ENCODE assay signal across 4 cellular contexts in genomic region chr1:2553076-2553475, GRCh38. TPM values are rescaled to one million over a fixed set of nuclear protein-coding genes. Genes with fewer than 3 reads are reported as not detected.
"Had no signal": no experiment of that assay in that cellular context is flagged by ENCODE, and none has a peak within 500 bp of the region (broad histone marks: within the 10 kb centered on the region; RNA-seq: fewer than 3 reads in every experiment).

No MANE protein-coding gene starts in this region.

RNA-seq across cellular contexts. Expression of gene HES5, which starts 23.0 kb away (rescaled TPM):
- total RNA-seq: LHCN-M2, M059J, MCF 10A, NCI-H460 had no signal
